Comparison of ENCODE assay signal across 1 cellular context in the genomic region with DNA sequence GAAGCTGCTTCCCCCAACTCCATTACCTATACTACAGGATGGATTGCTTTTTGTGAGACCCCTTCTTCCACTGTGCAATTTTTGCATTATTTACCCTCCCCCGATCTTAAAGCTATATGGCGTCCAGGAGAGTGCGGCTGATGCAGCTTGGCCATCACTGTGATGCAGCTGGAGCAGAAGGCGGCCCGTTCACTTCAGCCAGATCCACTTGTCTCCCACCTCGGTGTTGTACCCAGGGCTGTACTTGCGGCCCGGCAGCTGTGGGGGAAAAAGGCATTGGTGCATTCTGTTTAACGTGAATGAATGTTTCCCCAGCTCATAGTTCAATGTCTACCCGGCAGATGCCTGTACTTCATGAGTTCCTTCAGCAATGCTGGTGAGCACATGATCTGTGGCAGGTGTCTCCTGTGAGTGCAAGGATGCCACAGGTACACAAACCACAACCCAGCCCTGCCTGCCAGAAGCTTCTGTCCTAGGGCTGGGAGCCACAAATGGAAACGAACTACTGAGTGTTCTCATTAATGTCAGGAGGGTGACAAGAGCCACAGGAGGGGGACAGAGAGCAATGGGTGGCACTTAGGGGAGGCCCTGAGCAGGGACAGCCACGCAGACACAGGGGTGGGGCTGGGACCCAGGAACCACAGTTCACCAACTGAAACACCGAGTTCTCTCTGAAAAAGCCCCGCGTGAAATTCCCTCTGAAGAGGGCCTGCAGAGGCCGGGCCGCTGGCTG.
TF ChIP-seq lines count a peak whose summit lies in the region.

No MANE protein-coding gene starts in this region.

TF ChIP-seq in WTC11, 78 proteins besides CTCF, POLR2A, EP300 and RAD21 (continued from another document):
- TF ChIP-seq SMAD3 (CRISPR knock-in tag; IDR thresholded peaks at IDR 0.05; ENCODE audit: borderline replicate concordance) (no peak), KAT7 (CRISPR knock-in tag; IDR thresholded peaks at IDR 0.05; ENCODE audit: borderline replicate concordance) (no peak), ZNF671 (CRISPR knock-in tag; IDR thresholded peaks at IDR 0.05) (no peak), FOXP1 (CRISPR knock-in tag; IDR thresholded peaks at IDR 0.05; ENCODE audit: borderline replicate concordance) (no peak), ZNF425 (CRISPR knock-in tag; conservative IDR thresholded peaks at IDR 0.05) (no peak), SOX15 (CRISPR knock-in tag; IDR thresholded peaks at IDR 0.05) (no peak), ZBTB21 (CRISPR knock-in tag; IDR thresholded peaks at IDR 0.05; ENCODE audit: borderline replicate concordance) (no peak), ZNF281 (CRISPR knock-in tag; IDR thresholded peaks at IDR 0.05) (no peak), ELF4 (CRISPR knock-in tag; IDR thresholded peaks at IDR 0.05; ENCODE audit: low read depth) (no peak), ARID4B (CRISPR knock-in tag; IDR thresholded peaks at IDR 0.05; ENCODE audit: borderline replicate concordance) (no peak), FOXK1 (CRISPR knock-in tag; IDR thresholded peaks at IDR 0.05) (no peak)
- TF ChIP-seq, protein P1, sequence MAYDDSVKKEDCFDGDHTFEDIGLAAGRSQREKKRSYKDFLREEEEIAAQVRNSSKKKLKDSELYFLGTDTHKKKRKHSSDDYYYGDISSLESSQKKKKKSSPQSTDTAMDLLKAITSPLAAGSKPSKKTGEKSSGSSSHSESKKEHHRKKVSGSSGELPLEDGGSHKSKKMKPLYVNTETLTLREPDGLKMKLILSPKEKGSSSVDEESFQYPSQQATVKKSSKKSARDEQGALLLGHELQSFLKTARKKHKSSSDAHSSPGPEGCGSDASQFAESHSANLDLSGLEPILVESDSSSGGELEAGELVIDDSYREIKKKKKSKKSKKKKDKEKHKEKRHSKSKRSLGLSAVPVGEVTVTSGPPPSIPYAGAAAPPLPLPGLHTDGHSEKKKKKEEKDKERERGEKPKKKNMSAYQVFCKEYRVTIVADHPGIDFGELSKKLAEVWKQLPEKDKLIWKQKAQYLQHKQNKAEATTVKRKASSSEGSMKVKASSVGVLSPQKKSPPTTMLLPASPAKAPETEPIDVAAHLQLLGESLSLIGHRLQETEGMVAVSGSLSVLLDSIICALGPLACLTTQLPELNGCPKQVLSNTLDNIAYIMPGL (CRISPR knock-in tag; IDR thresholded peaks at IDR 0.05) = no peak
- TF ChIP-seq, protein P2, sequence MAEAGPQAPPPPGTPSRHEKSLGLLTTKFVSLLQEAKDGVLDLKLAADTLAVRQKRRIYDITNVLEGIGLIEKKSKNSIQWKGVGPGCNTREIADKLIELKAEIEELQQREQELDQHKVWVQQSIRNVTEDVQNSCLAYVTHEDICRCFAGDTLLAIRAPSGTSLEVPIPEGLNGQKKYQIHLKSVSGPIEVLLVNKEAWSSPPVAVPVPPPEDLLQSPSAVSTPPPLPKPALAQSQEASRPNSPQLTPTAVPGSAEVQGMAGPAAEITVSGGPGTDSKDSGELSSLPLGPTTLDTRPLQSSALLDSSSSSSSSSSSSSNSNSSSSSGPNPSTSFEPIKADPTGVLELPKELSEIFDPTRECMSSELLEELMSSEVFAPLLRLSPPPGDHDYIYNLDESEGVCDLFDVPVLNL (CRISPR knock-in tag; IDR thresholded peaks at IDR 0.05; ENCODE audit: borderline replicate concordance, low read depth) = no peak
